1 cellular context compared by ENCODE assay signal in the genomic region with DNA sequence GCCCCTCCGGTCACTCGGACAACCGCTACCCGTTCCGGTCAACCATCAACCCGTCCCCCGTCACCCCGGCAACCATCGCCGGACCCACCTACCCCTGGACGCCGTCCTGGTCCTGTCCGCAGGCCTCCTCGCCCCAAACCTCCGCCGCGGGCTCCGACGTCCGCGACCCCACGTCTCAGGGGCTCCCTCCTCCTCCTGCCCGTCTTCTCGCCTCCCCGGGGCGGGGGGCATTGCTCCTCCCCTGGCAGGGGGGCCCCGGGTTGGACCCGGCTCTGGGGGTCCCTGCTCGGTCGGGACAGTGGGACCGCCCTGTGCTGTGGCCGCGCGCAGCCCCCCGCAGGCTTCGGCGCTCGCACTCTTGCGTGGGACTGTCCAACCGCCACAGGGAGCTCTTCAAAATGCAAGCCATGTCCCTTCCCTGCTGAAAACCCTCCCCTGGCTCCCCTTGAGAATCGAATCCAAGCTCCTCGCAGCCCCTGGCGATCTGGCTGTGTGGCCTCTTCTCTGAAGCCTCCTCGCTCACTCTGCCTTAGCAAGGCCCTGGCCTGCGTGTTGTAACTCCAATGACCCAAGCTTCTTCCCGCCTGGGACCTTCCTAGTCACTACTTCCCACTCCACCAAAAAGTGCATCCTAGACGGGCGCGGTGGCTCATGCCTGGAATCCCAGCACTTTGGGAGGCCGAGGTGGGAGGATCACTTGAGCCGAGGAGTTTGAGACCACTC.
A peak's percentile ranks its signal among the peaks of the same experiment; 100 is the strongest.
TF ChIP-seq lines count a peak whose summit lies in the region.

No MANE protein-coding gene starts in this region.

TF ChIP-seq in H1, 55 proteins besides CTCF, POLR2A, EP300 and RAD21:
- TF ChIP-seq RXRA (IDR thresholded peaks at IDR 0.05; ENCODE audit: insufficient read depth, low read depth, low read length) (no peak), GTF2F1 (IDR thresholded peaks at IDR 0.05; ENCODE audit: borderline replicate concordance, low read depth, low read length) (no peak), SIRT6 (IDR thresholded peaks at IDR 0.05; ENCODE audit: low read length) (no peak), KDM4A (IDR thresholded peaks at IDR 0.05; ENCODE audit: low read depth, low read length, severe bottlenecking) (peak; percentile 35), POLR2AphosphoS5 (IDR thresholded peaks at IDR 0.05; ENCODE audit: low read depth, low read length) (peak; percentile 45), EZH2 (IDR thresholded peaks at IDR 0.05; ENCODE audit: low read depth, low read length, severe bottlenecking) (no peak)
